In the genomic region with DNA sequence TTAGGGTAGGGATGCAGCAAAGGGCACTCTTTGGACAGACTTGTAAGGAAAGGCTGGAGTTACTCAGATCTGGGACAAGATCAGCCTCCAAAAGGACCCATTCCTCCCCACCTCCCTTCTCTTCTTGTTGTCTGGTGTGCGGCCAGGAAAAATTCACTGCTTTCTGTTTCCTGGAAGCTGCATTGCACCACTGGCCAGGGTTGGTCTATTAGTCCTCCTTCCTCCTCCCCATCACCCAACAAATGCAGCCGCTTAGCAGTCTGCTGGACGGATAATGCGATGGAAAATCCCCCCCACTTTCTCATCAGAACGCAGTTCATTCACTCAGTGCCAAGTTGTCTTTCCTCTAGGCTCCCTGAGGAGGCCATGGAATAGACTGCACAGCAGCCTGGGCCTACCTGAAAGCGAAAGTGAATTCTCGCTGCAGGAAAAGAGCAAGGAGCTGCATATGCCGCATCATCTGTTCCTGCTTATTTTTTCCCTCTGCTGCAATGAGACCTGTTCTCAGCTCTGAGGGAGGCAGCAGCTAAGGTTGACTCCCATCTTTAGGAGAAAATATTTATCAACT, we compare ENCODE assay signal across 13 cellular contexts.
A peak's percentile ranks its signal among the peaks of the same experiment; 100 is the strongest.
DNase-seq lines count a peak whose midpoint lies in the region; TF ChIP-seq lines count a peak whose summit lies in the region.
"Had no signal": no experiment of that assay in that cellular context is flagged by ENCODE, and none has a peak within 500 bp of the region (broad histone marks: within the 10 kb centered on the region; RNA-seq: fewer than 3 reads in every experiment).

No MANE protein-coding gene starts in this region.

- no peak for TF ChIP-seq CTCF in fibroblast of mammary gland (conservative IDR thresholded peaks at IDR 0.05; ENCODE audit: control insufficient read depth, insufficient read depth, low read depth, low read length)

- DNase-seq in Daoy (ENCODE audit: low read depth) (peak; percentile 73), OCI-M1 (lab: John Stamatoyannopoulos, UW) (peak; percentile 8), fibroblast of mammary gland (ENCODE audit: low read depth) (peak; percentile 61), pons (ENCODE audit: low spot score) (peak; percentile 36), activated gamma-delta T cell (lab: John Stamatoyannopoulos, UW) (no peak), H7 (no peak)
- no peak for DNase-seq in activated naive CD4-positive, alpha-beta T cell (lab: John Stamatoyannopoulos, UW)
- no peak for DNase-seq in stimulated activated CD4-positive, alpha-beta T cell treated with anti-CD3 and anti-CD28 coated beads, Interleukin-12 subunit alpha, Interleukin-12 subunit beta, amount 100 ng/mL, for 4 hours
- DNase-seq: activated CD4-positive, alpha-beta T cell treated with anti-CD3 and anti-CD28 coated beads, Interleukin-2, amount 50 U/mL, for 1 hour; activated naive CD4-positive, alpha-beta T cell treated with anti-CD3 and anti-CD28 coated beads, Interleukin-2, amount 50 U/mL, for 16 hours; naive B cell; NCI-H226 had no signal

- H3K36me3 ChIP-seq in H7 (replicated peaks; ENCODE audit: control insufficient read depth, insufficient read depth, low read length), result no peaks in the 10 kb centered on the region

- H3K4me3 ChIP-seq in fibroblast of mammary gland (ENCODE audit: control insufficient read depth, low read depth, low read length), result peak overlapping the region; percentile 30
- no peak overlapping the region for H3K4me3 ChIP-seq in H7 (ENCODE audit: insufficient read depth, low read depth, low read length)
- H3K4me3 ChIP-seq: SK-N-MC had no signal

- H3K27me3 ChIP-seq in H7 (ENCODE audit: control insufficient read depth, insufficient read depth, low read length), result no peaks in the 10 kb centered on the region

Comparison
In these comparisons a context has a peak if more than half of its experiments do, and no peak if none do; other contexts are left out.
1. DNase-seq: peak in Daoy (single experiment), OCI-M1 (single experiment), fibroblast of mammary gland (single experiment) and pons (single experiment); none in activated gamma-delta T cell (single experiment), H7 (single experiment), activated naive CD4-positive, alpha-beta T cell (0 of 4) and stimulated activated CD4-positive, alpha-beta T cell treated with anti-CD3 and anti-CD28 coated beads, Interleukin-12 subunit alpha, Interleukin-12 subunit beta, amount 100 ng/mL, for 4 hours (single experiment).